In genomic region chr11:96177132-96177531, GRCh38 we compare ENCODE assay signal across 2 cellular contexts.
TF ChIP-seq lines count a peak whose summit lies in the region.

No MANE protein-coding gene starts in this region.

TF ChIP-seq in H1, 55 proteins besides CTCF, POLR2A, EP300 and RAD21:
- TF ChIP-seq POU5F1 (IDR thresholded peaks at IDR 0.05; ENCODE audit: low read depth, low read length) (no peak), POLR2AphosphoS5 (IDR thresholded peaks at IDR 0.05; ENCODE audit: low read depth, low read length) (no peak), YY1 (IDR thresholded peaks at IDR 0.05; ENCODE audit: low read depth, low read length) (no peak), MAX (IDR thresholded peaks at IDR 0.05) (no peak), NRF1 (IDR thresholded peaks at IDR 0.05; ENCODE audit: low read depth, low read length) (no peak), ATF3 (IDR thresholded peaks at IDR 0.05; ENCODE audit: insufficient read depth, low read depth, low read length) (no peak), RFX5 (IDR thresholded peaks at IDR 0.05; ENCODE audit: borderline replicate concordance, low read depth, low read length) (no peak), CREB1 (IDR thresholded peaks at IDR 0.05) (no peak), TAF7 (optimal IDR thresholded peaks at IDR 0.05; ENCODE audit: borderline replicate concordance, low read depth, low read length) (no peak), HDAC2 (IDR thresholded peaks at IDR 0.05; ENCODE audit: borderline replicate concordance in 1 of 2, low read depth in 2 of 2, low read length in 2 of 2) (no peak), BACH1 (IDR thresholded peaks at IDR 0.05; ENCODE audit: low read length) (no peak), JUN (IDR thresholded peaks at IDR 0.05; ENCODE audit: low read depth, low read length) (no peak), ATF2 (IDR thresholded peaks at IDR 0.05; ENCODE audit: low read length) (no peak), BCL11A (IDR thresholded peaks at IDR 0.05; ENCODE audit: low read depth in 2 of 2, low read length in 2 of 2) (no peak), FOSL1 (IDR thresholded peaks at IDR 0.05; ENCODE audit: insufficient read depth, low read depth, low read length) (no peak)

TF ChIP-seq in neural cell, 6 proteins besides CTCF, POLR2A, EP300 and RAD21:
- TF ChIP-seq POLR2AphosphoS5 (IDR thresholded peaks at IDR 0.05), result peak; percentile 97
- TF ChIP-seq REST (IDR thresholded peaks at IDR 0.05; ENCODE audit: borderline replicate concordance), result peak; percentile 82
- no peak for TF ChIP-seq SMC3 (conservative IDR thresholded peaks at IDR 0.05; ENCODE audit: poor library complexity)
- TF ChIP-seq EZH2 (IDR thresholded peaks at IDR 0.05; ENCODE audit: borderline replicate concordance, insufficient read depth, low read length, poor library complexity, severe bottlenecking), result no peak
- no peak for TF ChIP-seq TAF1 (IDR thresholded peaks at IDR 0.05; ENCODE audit: low read depth)
- no peak for TF ChIP-seq MXI1 (conservative IDR thresholded peaks at IDR 0.05; ENCODE audit: poor library complexity, severe bottlenecking)
